1 cellular context compared by ENCODE assay signal in the genomic region with DNA sequence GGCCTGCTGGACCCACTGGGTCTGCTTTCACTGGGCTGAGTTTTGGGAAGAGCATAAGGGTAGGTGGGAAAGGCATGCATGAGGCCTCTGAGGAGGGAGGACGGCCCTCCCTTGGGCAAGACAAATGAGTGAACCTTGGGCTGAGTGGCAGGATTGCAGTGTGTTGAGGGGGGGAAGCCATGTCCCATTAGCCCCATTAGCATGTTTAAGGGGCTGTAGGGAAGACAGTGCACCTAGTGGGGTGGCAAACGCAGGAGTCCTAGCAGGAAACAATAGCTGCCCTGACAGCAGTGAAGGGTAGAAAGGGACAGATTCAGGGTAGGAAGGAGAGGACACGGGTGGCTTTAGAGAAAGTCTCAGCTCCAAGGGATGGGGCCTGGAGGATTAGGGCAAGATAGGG.
TF ChIP-seq lines count a peak whose summit lies in the region.

No MANE protein-coding gene starts in this region.

TF ChIP-seq in K562, 482 proteins besides CTCF, POLR2A, EP300 and RAD21:
- no peak for TF ChIP-seq BDP1 (IDR thresholded peaks at IDR 0.05; ENCODE audit: insufficient read depth, insufficient read length)
- TF ChIP-seq, protein P1, sequence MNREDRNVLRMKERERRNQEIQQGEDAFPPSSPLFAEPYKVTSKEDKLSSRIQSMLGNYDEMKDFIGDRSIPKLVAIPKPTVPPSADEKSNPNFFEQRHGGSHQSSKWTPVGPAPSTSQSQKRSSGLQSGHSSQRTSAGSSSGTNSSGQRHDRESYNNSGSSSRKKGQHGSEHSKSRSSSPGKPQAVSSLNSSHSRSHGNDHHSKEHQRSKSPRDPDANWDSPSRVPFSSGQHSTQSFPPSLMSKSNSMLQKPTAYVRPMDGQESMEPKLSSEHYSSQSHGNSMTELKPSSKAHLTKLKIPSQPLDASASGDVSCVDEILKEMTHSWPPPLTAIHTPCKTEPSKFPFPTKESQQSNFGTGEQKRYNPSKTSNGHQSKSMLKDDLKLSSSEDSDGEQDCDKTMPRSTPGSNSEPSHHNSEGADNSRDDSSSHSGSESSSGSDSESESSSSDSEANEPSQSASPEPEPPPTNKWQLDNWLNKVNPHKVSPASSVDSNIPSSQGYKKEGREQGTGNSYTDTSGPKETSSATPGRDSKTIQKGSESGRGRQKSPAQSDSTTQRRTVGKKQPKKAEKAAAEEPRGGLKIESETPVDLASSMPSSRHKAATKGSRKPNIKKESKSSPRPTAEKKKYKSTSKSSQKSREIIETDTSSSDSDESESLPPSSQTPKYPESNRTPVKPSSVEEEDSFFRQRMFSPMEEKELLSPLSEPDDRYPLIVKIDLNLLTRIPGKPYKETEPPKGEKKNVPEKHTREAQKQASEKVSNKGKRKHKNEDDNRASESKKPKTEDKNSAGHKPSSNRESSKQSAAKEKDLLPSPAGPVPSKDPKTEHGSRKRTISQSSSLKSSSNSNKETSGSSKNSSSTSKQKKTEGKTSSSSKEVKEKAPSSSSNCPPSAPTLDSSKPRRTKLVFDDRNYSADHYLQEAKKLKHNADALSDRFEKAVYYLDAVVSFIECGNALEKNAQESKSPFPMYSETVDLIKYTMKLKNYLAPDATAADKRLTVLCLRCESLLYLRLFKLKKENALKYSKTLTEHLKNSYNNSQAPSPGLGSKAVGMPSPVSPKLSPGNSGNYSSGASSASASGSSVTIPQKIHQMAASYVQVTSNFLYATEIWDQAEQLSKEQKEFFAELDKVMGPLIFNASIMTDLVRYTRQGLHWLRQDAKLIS (CRISPR knock-in tag; IDR thresholded peaks at IDR 0.05), result no peak
- TF ChIP-seq ELF1 (tag; IDR thresholded peaks at IDR 0.05), result no peak
